Comparison of ENCODE assay signal across 1 cellular context in genomic region chr5:116153687-116154174, GRCh38.
TF ChIP-seq lines count a peak whose summit lies in the region.

No MANE protein-coding gene starts in this region.

TF ChIP-seq in HEK293, 187 proteins besides CTCF, POLR2A, EP300 and RAD21 (continued from another document):
- TF ChIP-seq, protein P1, sequence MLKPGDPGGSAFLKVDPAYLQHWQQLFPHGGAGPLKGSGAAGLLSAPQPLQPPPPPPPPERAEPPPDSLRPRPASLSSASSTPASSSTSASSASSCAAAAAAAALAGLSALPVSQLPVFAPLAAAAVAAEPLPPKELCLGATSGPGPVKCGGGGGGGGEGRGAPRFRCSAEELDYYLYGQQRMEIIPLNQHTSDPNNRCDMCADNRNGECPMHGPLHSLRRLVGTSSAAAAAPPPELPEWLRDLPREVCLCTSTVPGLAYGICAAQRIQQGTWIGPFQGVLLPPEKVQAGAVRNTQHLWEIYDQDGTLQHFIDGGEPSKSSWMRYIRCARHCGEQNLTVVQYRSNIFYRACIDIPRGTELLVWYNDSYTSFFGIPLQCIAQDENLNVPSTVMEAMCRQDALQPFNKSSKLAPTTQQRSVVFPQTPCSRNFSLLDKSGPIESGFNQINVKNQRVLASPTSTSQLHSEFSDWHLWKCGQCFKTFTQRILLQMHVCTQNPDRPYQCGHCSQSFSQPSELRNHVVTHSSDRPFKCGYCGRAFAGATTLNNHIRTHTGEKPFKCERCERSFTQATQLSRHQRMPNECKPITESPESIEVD (tag by site-specific recombination; IDR thresholded peaks at IDR 0.05): peak; percentile 99
- TF ChIP-seq ZBTB1 (tag by site-specific recombination; IDR thresholded peaks at IDR 0.05): no peak
- TF ChIP-seq ZNF600 (tag by site-specific recombination; IDR thresholded peaks at IDR 0.05): no peak
- peak; percentile 46; the same call in 1 of the 2 replicates for TF ChIP-seq GFI1B (tag by site-specific recombination; IDR thresholded peaks at IDR 0.05)
- TF ChIP-seq KLF17 (tag by site-specific recombination; IDR thresholded peaks at IDR 0.05): no peak
- TF ChIP-seq ZEB2 (tag by site-specific recombination; IDR thresholded peaks at IDR 0.05): no peak
- no peak for TF ChIP-seq AEBP2 (tag by site-specific recombination; IDR thresholded peaks at IDR 0.05; ENCODE audit: borderline replicate concordance)
- no peak for TF ChIP-seq ZNF791 (tag by site-specific recombination; IDR thresholded peaks at IDR 0.05)
- TF ChIP-seq REPIN1 (tag by site-specific recombination; IDR thresholded peaks at IDR 0.05; ENCODE audit: low read depth): no peak
- TF ChIP-seq ZNF335 (tag by site-specific recombination; conservative IDR thresholded peaks at IDR 0.05): peak; percentile 67
- no peak for TF ChIP-seq RBAK (tag by site-specific recombination; IDR thresholded peaks at IDR 0.05)
- TF ChIP-seq MZF1 (tag by site-specific recombination; IDR thresholded peaks at IDR 0.05; ENCODE audit: borderline replicate concordance): 0 out of 2 replicates have a peak, but pooled peaks have one; percentile 40
- no peak for TF ChIP-seq KLF9 (tag by site-specific recombination; IDR thresholded peaks at IDR 0.05; ENCODE audit: low read depth)
- TF ChIP-seq ELK4 (IDR thresholded peaks at IDR 0.05; ENCODE audit: borderline replicate concordance, low read depth, low read length): no peak
- no peak for TF ChIP-seq ZNF530 (tag by site-specific recombination; IDR thresholded peaks at IDR 0.05; ENCODE audit: low read depth)
- no peak for TF ChIP-seq ZNF174 (tag by site-specific recombination; IDR thresholded peaks at IDR 0.05)
- no peak for TF ChIP-seq ZNF433 (tag by site-specific recombination; IDR thresholded peaks at IDR 0.05; ENCODE audit: low read depth)
- TF ChIP-seq ZFHX2 (tag by site-specific recombination; conservative IDR thresholded peaks at IDR 0.05): no peak
- peak; percentile 48; the same call in 1 of the 2 replicates for TF ChIP-seq ZNF596 (tag by site-specific recombination; IDR thresholded peaks at IDR 0.05)
- no peak for TF ChIP-seq ZNF221 (tag by site-specific recombination; IDR thresholded peaks at IDR 0.05; ENCODE audit: borderline replicate concordance)
- TF ChIP-seq ZNF10 (tag by site-specific recombination; IDR thresholded peaks at IDR 0.05): 0 out of 2 replicates have a peak, but pooled peaks have one; percentile 21
- TF ChIP-seq ZFP37 (tag by site-specific recombination; IDR thresholded peaks at IDR 0.05): no peak
- no peak for TF ChIP-seq ZNF302 (tag by site-specific recombination; IDR thresholded peaks at IDR 0.05; ENCODE audit: low read depth)
- TF ChIP-seq, protein P2, sequence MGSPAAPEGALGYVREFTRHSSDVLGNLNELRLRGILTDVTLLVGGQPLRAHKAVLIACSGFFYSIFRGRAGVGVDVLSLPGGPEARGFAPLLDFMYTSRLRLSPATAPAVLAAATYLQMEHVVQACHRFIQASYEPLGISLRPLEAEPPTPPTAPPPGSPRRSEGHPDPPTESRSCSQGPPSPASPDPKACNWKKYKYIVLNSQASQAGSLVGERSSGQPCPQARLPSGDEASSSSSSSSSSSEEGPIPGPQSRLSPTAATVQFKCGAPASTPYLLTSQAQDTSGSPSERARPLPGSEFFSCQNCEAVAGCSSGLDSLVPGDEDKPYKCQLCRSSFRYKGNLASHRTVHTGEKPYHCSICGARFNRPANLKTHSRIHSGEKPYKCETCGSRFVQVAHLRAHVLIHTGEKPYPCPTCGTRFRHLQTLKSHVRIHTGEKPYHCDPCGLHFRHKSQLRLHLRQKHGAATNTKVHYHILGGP (tag by site-specific recombination; IDR thresholded peaks at IDR 0.05): no peak
- TF ChIP-seq ZNF416 (tag by site-specific recombination; IDR thresholded peaks at IDR 0.05): no peak
- TF ChIP-seq ZNF549 (tag by site-specific recombination; IDR thresholded peaks at IDR 0.05): no peak
- no peak for TF ChIP-seq ATF2 (tag by site-specific recombination; IDR thresholded peaks at IDR 0.05; ENCODE audit: low read depth)
- no peak; the same call in 1 of the 2 replicates for TF ChIP-seq GLI2 (tag by site-specific recombination; IDR thresholded peaks at IDR 0.05; ENCODE audit: borderline replicate concordance, low read depth)
- no peak for TF ChIP-seq ZNF157 (tag by site-specific recombination; IDR thresholded peaks at IDR 0.05)
- TF ChIP-seq SCRT1 (tag by site-specific recombination; IDR thresholded peaks at IDR 0.05; ENCODE audit: borderline replicate concordance): peak; percentile 88
- 0 out of 2 replicates have a peak, but pooled peaks have one; percentile 26 for TF ChIP-seq KLF16 (tag by site-specific recombination; IDR thresholded peaks at IDR 0.05)
- TF ChIP-seq ZNF704 (tag by site-specific recombination; IDR thresholded peaks at IDR 0.05): no peak
- peak; percentile 58; the same call in 1 of the 2 replicates for TF ChIP-seq ZSCAN30 (tag by site-specific recombination; IDR thresholded peaks at IDR 0.05)
- TF ChIP-seq, protein P3, sequence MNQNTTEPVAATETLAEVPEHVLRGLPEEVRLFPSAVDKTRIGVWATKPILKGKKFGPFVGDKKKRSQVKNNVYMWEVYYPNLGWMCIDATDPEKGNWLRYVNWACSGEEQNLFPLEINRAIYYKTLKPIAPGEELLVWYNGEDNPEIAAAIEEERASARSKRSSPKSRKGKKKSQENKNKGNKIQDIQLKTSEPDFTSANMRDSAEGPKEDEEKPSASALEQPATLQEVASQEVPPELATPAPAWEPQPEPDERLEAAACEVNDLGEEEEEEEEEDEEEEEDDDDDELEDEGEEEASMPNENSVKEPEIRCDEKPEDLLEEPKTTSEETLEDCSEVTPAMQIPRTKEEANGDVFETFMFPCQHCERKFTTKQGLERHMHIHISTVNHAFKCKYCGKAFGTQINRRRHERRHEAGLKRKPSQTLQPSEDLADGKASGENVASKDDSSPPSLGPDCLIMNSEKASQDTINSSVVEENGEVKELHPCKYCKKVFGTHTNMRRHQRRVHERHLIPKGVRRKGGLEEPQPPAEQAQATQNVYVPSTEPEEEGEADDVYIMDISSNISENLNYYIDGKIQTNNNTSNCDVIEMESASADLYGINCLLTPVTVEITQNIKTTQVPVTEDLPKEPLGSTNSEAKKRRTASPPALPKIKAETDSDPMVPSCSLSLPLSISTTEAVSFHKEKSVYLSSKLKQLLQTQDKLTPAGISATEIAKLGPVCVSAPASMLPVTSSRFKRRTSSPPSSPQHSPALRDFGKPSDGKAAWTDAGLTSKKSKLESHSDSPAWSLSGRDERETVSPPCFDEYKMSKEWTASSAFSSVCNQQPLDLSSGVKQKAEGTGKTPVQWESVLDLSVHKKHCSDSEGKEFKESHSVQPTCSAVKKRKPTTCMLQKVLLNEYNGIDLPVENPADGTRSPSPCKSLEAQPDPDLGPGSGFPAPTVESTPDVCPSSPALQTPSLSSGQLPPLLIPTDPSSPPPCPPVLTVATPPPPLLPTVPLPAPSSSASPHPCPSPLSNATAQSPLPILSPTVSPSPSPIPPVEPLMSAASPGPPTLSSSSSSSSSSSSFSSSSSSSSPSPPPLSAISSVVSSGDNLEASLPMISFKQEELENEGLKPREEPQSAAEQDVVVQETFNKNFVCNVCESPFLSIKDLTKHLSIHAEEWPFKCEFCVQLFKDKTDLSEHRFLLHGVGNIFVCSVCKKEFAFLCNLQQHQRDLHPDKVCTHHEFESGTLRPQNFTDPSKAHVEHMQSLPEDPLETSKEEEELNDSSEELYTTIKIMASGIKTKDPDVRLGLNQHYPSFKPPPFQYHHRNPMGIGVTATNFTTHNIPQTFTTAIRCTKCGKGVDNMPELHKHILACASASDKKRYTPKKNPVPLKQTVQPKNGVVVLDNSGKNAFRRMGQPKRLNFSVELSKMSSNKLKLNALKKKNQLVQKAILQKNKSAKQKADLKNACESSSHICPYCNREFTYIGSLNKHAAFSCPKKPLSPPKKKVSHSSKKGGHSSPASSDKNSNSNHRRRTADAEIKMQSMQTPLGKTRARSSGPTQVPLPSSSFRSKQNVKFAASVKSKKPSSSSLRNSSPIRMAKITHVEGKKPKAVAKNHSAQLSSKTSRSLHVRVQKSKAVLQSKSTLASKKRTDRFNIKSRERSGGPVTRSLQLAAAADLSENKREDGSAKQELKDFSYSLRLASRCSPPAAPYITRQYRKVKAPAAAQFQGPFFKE (tag by site-specific recombination; IDR thresholded peaks at IDR 0.05; ENCODE audit: borderline replicate concordance): no peak
- TF ChIP-seq ZNF324 (tag by site-specific recombination; IDR thresholded peaks at IDR 0.05): no peak
- no peak for TF ChIP-seq ZNF292 (tag by site-specific recombination; IDR thresholded peaks at IDR 0.05; ENCODE audit: borderline replicate concordance, low read depth)
- no peak for TF ChIP-seq GLIS1 (tag by site-specific recombination; IDR thresholded peaks at IDR 0.05)
